Comparison of ENCODE assay signal across 1 cellular context in genomic region chr5:148469446-148470062, GRCh38.
TF ChIP-seq lines count a peak whose summit lies in the region.

No MANE protein-coding gene starts in this region.

TF ChIP-seq in GM23338, 12 proteins besides CTCF, POLR2A, EP300 and RAD21 (continued from another document):
- TF ChIP-seq ZNF462 (CRISPR knock-in tag; IDR thresholded peaks at IDR 0.05): no peak
TF ChIP-seq in GM23338: peak in this region for 0.
